1 cellular context compared by ENCODE assay signal in genomic region chr5:157994271-157994691, GRCh38.
TF ChIP-seq lines count a peak whose summit lies in the region.

No MANE protein-coding gene starts in this region.

TF ChIP-seq in GM23338, 12 proteins besides CTCF, POLR2A, EP300 and RAD21 (continued from another document):
- TF ChIP-seq ZNF462 (CRISPR knock-in tag; IDR thresholded peaks at IDR 0.05): no peak
- no peak for TF ChIP-seq REST (IDR thresholded peaks at IDR 0.05; ENCODE audit: unreplicated experiment)
- no peak for TF ChIP-seq ETS1 (IDR thresholded peaks at IDR 0.05)
- TF ChIP-seq POLR2AphosphoS5 (IDR thresholded peaks at IDR 0.05; ENCODE audit: low read depth): no peak
- no peak for TF ChIP-seq ZNF331 (CRISPR knock-in tag; IDR thresholded peaks at IDR 0.05; ENCODE audit: low read depth)
- TF ChIP-seq ZNF114 (CRISPR knock-in tag; IDR thresholded peaks at IDR 0.05): no peak
